In genomic region chr17:22267019-22267418, GRCh38 we compare ENCODE assay signal across 32 cellular contexts.
"Had no signal": no experiment of that assay in that cellular context is flagged by ENCODE, and none has a peak within 500 bp of the region (broad histone marks: within the 10 kb centered on the region; RNA-seq: fewer than 3 reads in every experiment).

No MANE protein-coding gene starts in this region.

- FAIRE-seq: colon had no signal

- DNase-seq: activated CD4-positive, alpha-beta memory T cell treated with anti-CD3 and anti-CD28 coated beads, Interleukin-2, amount 10 ng/mL, durations not matched to agents 7 days and 5 days; activated CD4-positive, alpha-beta T cell treated with anti-CD3 and anti-CD28 coated beads for 1 hour; activated CD4-positive, alpha-beta T cell treated with anti-CD3 and anti-CD28 coated beads for 48 hours; activated CD4-positive, CD25-positive, alpha-beta regulatory T cell; activated CD8-positive, alpha-beta memory T cell treated with anti-CD3 and anti-CD28 coated beads for 24 hours; activated CD8-positive, alpha-beta memory T cell treated with anti-CD3 and anti-CD28 coated beads, Interleukin-2, amount 10 ng/mL, durations not matched to agents 7 days and 5 days; activated CD8-positive, alpha-beta memory T cell treated with anti-CD3 and anti-CD28 coated beads, Interleukin-2, amount 50 U/mL, for 48 hours; activated effector memory CD4-positive, alpha-beta T cell treated with Interleukin-2 at 50 U/mL for 16 hours; activated naive CD4-positive, alpha-beta T cell treated with anti-CD3 and anti-CD28 coated beads, Interleukin-2, amount 10 ng/mL, durations not matched to agents 7 days and 5 days; activated T-cell treated with anti-CD3 and anti-CD28 coated beads, Interleukin-2, amount 50 U/mL, for 48 hours; amniotic stem cell; brain microvascular endothelial cell; central memory CD4-positive, alpha-beta T cell; MM.1S; MV-4-11; NCI-H1092; NCI-H146; NCI-H187; NCI-H2029 treated with DMSO at 0.1 percent for 48 hours; NCI-H345; NCI-H524 treated with DMSO at 0.1 percent for 48 hours; NK-92 treated with Interleukin-12 subunit alpha and Interleukin-12 subunit beta, amount 100 ng/mL, for 24 hours; PC-3; Peyer's patch; RPMI8226; SIG-M5; SW 1271; T-helper 1 cell; T-helper 2 cell; T-helper 9 cell; WERI-Rb-1 had no signal

- ATAC-seq: activated CD8-positive, alpha-beta memory T cell treated with anti-CD3 and anti-CD28 coated beads, Interleukin-2, amount 10 ng/mL, durations not matched to agents 7 days and 5 days; PC-3 had no signal

- H3K27me3 ChIP-seq: brain microvascular endothelial cell, Peyer's patch had no signal

- H3K4me3 ChIP-seq: Peyer's patch had no signal

- H3K4me1 ChIP-seq: Peyer's patch had no signal

- H3K27ac ChIP-seq: brain microvascular endothelial cell, Peyer's patch, WERI-Rb-1 had no signal

- H3K36me3 ChIP-seq: brain microvascular endothelial cell, Peyer's patch, WERI-Rb-1 had no signal
